In the genomic region with DNA sequence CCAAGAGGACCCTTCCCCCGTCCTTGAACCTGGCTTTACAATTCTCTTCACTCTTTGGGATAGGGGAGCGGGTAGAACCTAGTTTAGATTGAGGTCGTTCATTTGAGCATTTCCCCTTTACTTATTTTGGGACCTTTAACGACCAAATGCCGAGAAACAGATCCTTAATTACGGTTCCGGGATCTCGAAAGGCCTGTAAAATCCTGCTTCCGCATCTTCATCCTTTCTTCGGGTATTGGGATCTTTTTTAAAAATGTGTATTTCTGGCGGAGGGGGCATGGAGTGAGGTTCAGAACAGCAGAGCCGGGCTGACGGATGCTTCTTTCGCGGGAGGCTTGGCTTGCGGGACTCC, we compare ENCODE assay signal across 8 cellular contexts. TPM values are rescaled to one million over a fixed set of nuclear protein-coding genes. Genes with fewer than 3 reads are reported as not detected.
DNase-seq lines count a peak whose midpoint lies in the region; ATAC-seq and TF ChIP-seq lines count a peak whose summit lies in the region.

No MANE protein-coding gene starts in this region.

- H4K20me1 ChIP-seq in OCI-LY3 (ENCODE audit: insufficient read depth, low read length), result peaks cover 23% of the 10 kb centered on the region

- H2AFZ ChIP-seq in OCI-LY3 (ENCODE audit: low read depth, low read length), result peak overlapping the region; percentile 100

- H3K4me3 ChIP-seq in OCI-LY3 (ENCODE audit: low read length), result peak overlapping the region; percentile 99

- H3K27ac ChIP-seq in OCI-LY3 (ENCODE audit: low read length) (peak overlapping the region; percentile 64), epithelial cell of prostate (peak overlapping the region; percentile 99)

- DNase-seq in epithelial cell of prostate (ENCODE audit: low read depth, low spot score) (no peak), pons (ENCODE audit: low spot score) (peak; percentile 55), occipital lobe (lab: John Stamatoyannopoulos, UW) (no peak), NCI-H1930 (lab: John Stamatoyannopoulos, UW) (no peak)
- no peak for DNase-seq in stimulated activated CD4-positive, alpha-beta T cell treated with anti-CD3 and anti-CD28 coated beads, Interleukin-2, amount 100 ng/mL, for 24 hours

- ATAC-seq in HG03432 (IDR thresholded peaks at IDR 0.05; ENCODE audit: unreplicated experiment), result no peak

- peaks cover 44% of the 10 kb centered on the region for H3K79me2 ChIP-seq in OCI-LY3 (ENCODE audit: low read length)

- no peaks in the 10 kb centered on the region for H3K27me3 ChIP-seq in OCI-LY3 (ENCODE audit: low read depth, low read length)

- H3K36me3 ChIP-seq in ES-I3 (ENCODE audit: insufficient read depth, low read length) (no peaks in the 10 kb centered on the region), OCI-LY3 (replicated peaks; ENCODE audit: low read depth, low read length) (no peaks in the 10 kb centered on the region)

- H3K4me1 ChIP-seq in ES-I3 (ENCODE audit: insufficient read depth, low read length) (no peaks in the 10 kb centered on the region), OCI-LY3 (ENCODE audit: low read length) (peaks cover 13% of the 10 kb centered on the region)

- H3K9ac ChIP-seq in ES-I3 (ENCODE audit: low read depth, low read length) (peak overlapping the region; percentile 88), OCI-LY3 (ENCODE audit: low read length) (peak overlapping the region; percentile 93)

- TF ChIP-seq CTCF in OCI-LY3 (IDR thresholded peaks at IDR 0.05; ENCODE audit: low read depth, low read length), result no peak; the same call in 1 of the 2 replicates

- peak overlapping the region; percentile 84 for H3K4me2 ChIP-seq in OCI-LY3 (ENCODE audit: low read length)

- H3K9me3 ChIP-seq in ES-I3 (ENCODE audit: control insufficient read depth, insufficient read depth, low read length) (no peaks in the 10 kb centered on the region), OCI-LY3 (ENCODE audit: insufficient read depth, low read length) (no peaks in the 10 kb centered on the region)

RNA-seq across cellular contexts. Expression of gene HIPK3, which starts 0.4 kb away (rescaled TPM):
- 290 TPM for total RNA-seq in occipital lobe
